In the genomic region with DNA sequence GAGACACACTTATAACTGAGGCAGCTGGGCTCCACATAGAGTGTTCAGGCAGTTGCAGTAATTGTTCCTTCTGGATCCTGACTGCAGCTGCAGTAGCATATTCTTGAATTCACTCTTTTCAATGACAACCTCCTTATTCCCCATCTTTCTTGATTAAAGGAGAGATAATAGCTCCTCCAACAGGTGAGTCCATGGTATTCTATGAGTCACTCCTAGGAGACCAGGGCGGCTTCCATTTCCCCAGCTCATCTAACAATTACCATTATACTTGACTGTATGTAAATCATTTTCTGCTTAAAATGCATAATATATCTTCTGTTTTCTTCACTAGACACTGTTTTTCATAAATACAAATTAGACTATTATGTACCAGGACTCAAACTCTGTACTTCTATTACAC, we compare ENCODE assay signal across 24 cellular contexts.
"Had no signal": no experiment of that assay in that cellular context is flagged by ENCODE, and none has a peak within 500 bp of the region (broad histone marks: within the 10 kb centered on the region; RNA-seq: fewer than 3 reads in every experiment).

No MANE protein-coding gene starts in this region.

- H3K27ac Mint-ChIP-seq: activated B cell treated with CpG ODN at 0.5 μM for 24 hours; activated CD4-positive, alpha-beta T cell treated with anti-CD3 and anti-CD28 coated beads, Interleukin-2, amount 10 ng/mL, durations not matched to agents 24 days and 14 days; activated CD8-positive, alpha-beta memory T cell treated with anti-CD3 and anti-CD28 coated beads, Interleukin-2, amount 10 ng/mL, durations not matched to agents 7 days and 5 days; activated naive CD4-positive, alpha-beta T cell treated with anti-CD3 and anti-CD28 coated beads, Interleukin-2, amount 50 U/mL, for 24 hours; activated T-cell treated with anti-CD3 and anti-CD28 coated beads, Interleukin-2, amount 50 U/mL, for 24 hours; activated T-helper 1 cell treated with anti-CD3 and anti-CD28 coated beads, Interleukin-12 subunit alpha, Interleukin-12 subunit beta, Interleukin-2, Interleukin-4 antibody, amounts not matched to agents 30 ng/mL and 10 ng/mL and 1 ng/mL, durations not matched to agents 14 hours and 24 hours and 36 hours had no signal

- H3K36me3 ChIP-seq: breast epithelium had no signal

- H3K9me3 Mint-ChIP-seq: activated B cell treated with CpG ODN at 0.5 μM for 24 hours; activated CD4-positive, alpha-beta T cell treated with anti-CD3 and anti-CD28 coated beads, Interleukin-2, amount 10 ng/mL, durations not matched to agents 24 days and 14 days; activated naive CD4-positive, alpha-beta T cell treated with anti-CD3 and anti-CD28 coated beads, Interleukin-2, amount 50 U/mL, for 24 hours; activated T-cell treated with anti-CD3 and anti-CD28 coated beads, Interleukin-2, amount 50 U/mL, for 24 hours; activated T-helper 1 cell treated with anti-CD3 and anti-CD28 coated beads, Interleukin-12 subunit alpha, Interleukin-12 subunit beta, Interleukin-2, Interleukin-4 antibody, amounts not matched to agents 30 ng/mL and 10 ng/mL and 1 ng/mL, durations not matched to agents 14 hours and 24 hours and 36 hours had no signal

- H3K4me3 ChIP-seq: breast epithelium had no signal

- H3K4me3 Mint-ChIP-seq: activated B cell treated with CpG ODN at 0.5 μM for 24 hours; activated CD4-positive, alpha-beta T cell treated with anti-CD3 and anti-CD28 coated beads, Interleukin-2, amount 10 ng/mL, durations not matched to agents 24 days and 14 days; activated CD8-positive, alpha-beta memory T cell treated with anti-CD3 and anti-CD28 coated beads, Interleukin-2, amount 10 ng/mL, durations not matched to agents 7 days and 5 days; activated naive CD4-positive, alpha-beta T cell treated with anti-CD3 and anti-CD28 coated beads, Interleukin-2, amount 50 U/mL, for 24 hours; activated T-cell treated with anti-CD3 and anti-CD28 coated beads, Interleukin-2, amount 50 U/mL, for 24 hours; activated T-helper 1 cell treated with anti-CD3 and anti-CD28 coated beads, Interleukin-12 subunit alpha, Interleukin-12 subunit beta, Interleukin-2, Interleukin-4 antibody, amounts not matched to agents 30 ng/mL and 10 ng/mL and 1 ng/mL, durations not matched to agents 14 hours and 24 hours and 36 hours had no signal

- ATAC-seq: activated CD8-positive, alpha-beta memory T cell treated with anti-CD3 and anti-CD28 coated beads, Interleukin-2, amount 10 ng/mL, durations not matched to agents 7 days and 5 days; Panc1 had no signal

- H3K4me2 ChIP-seq: KMS-11 had no signal

- H3K36me3 Mint-ChIP-seq: activated CD8-positive, alpha-beta memory T cell treated with anti-CD3 and anti-CD28 coated beads, Interleukin-2, amount 10 ng/mL, durations not matched to agents 7 days and 5 days; activated naive CD4-positive, alpha-beta T cell treated with anti-CD3 and anti-CD28 coated beads, Interleukin-2, amount 50 U/mL, for 24 hours had no signal

- H3K9ac ChIP-seq: KMS-11 had no signal

- H3K27ac ChIP-seq: breast epithelium, KMS-11 had no signal

- H3K27me3 ChIP-seq: breast epithelium had no signal

- DNase-seq: activated B cell treated with CpG ODN at 0.5 μM for 24 hours; activated CD4-positive, alpha-beta T cell treated with anti-CD3 and anti-CD28 coated beads for 1 hour; activated CD4-positive, alpha-beta T cell treated with anti-CD3 and anti-CD28 coated beads, Interleukin-2, amount 10 ng/mL, durations not matched to agents 24 days and 14 days; activated CD4-positive, alpha-beta T cell treated with anti-CD3 and anti-CD28 coated beads, Interleukin-2, amount 50 U/mL, for 48 hours; activated CD8-positive, alpha-beta memory T cell treated with anti-CD3 and anti-CD28 coated beads, Interleukin-2, amount 10 ng/mL, durations not matched to agents 7 days and 5 days; activated effector memory CD4-positive, alpha-beta T cell treated with Interleukin-2 at 50 U/mL for 16 hours; activated naive CD4-positive, alpha-beta T cell; activated T-cell treated with anti-CD3 and anti-CD28 coated beads, Interleukin-2, amount 50 U/mL, for 24 hours; aorta; central memory CD4-positive, alpha-beta T cell; MV-4-11; NCI-H146; NCI-H1930; NCI-H2107; NCI-H748 treated with DMSO at 0.1 percent for 48 hours; RPMI8226; SIG-M5; T-helper 2 cell; T1000 had no signal

- H3K4me1 ChIP-seq: breast epithelium had no signal

- H3K4me1 Mint-ChIP-seq: activated B cell treated with CpG ODN at 0.5 μM for 24 hours; activated CD4-positive, alpha-beta T cell treated with anti-CD3 and anti-CD28 coated beads, Interleukin-2, amount 10 ng/mL, durations not matched to agents 24 days and 14 days; activated CD8-positive, alpha-beta memory T cell treated with anti-CD3 and anti-CD28 coated beads, Interleukin-2, amount 10 ng/mL, durations not matched to agents 7 days and 5 days; activated naive CD4-positive, alpha-beta T cell treated with anti-CD3 and anti-CD28 coated beads, Interleukin-2, amount 50 U/mL, for 24 hours had no signal

- H3K9me3 ChIP-seq: breast epithelium had no signal

- H3K27me3 Mint-ChIP-seq: activated B cell treated with CpG ODN at 0.5 μM for 24 hours; activated CD4-positive, alpha-beta T cell treated with anti-CD3 and anti-CD28 coated beads, Interleukin-2, amount 10 ng/mL, durations not matched to agents 24 days and 14 days; activated CD8-positive, alpha-beta memory T cell treated with anti-CD3 and anti-CD28 coated beads, Interleukin-2, amount 10 ng/mL, durations not matched to agents 7 days and 5 days; activated naive CD4-positive, alpha-beta T cell treated with anti-CD3 and anti-CD28 coated beads, Interleukin-2, amount 50 U/mL, for 24 hours; activated T-cell treated with anti-CD3 and anti-CD28 coated beads, Interleukin-2, amount 50 U/mL, for 24 hours had no signal
